In genomic region chr7:98998821-98999725, GRCh38 we compare ENCODE assay signal across 24 cellular contexts.
A peak's percentile ranks its signal among the peaks of the same experiment; 100 is the strongest.
DNase-seq lines count a peak whose midpoint lies in the region; ATAC-seq and TF ChIP-seq lines count a peak whose summit lies in the region.
"Had no signal": no experiment of that assay in that cellular context is flagged by ENCODE, and none has a peak within 500 bp of the region (broad histone marks: within the 10 kb centered on the region; RNA-seq: fewer than 3 reads in every experiment).

No MANE protein-coding gene starts in this region.

- no peaks in the 10 kb centered on the region for H3K27me3 Mint-ChIP-seq in osteocyte (ENCODE audit: unreplicated experiment)
- H3K27me3 Mint-ChIP-seq: activated CD4-positive, alpha-beta T cell treated with anti-CD3 and anti-CD28 coated beads, Interleukin-2, amount 10 ng/mL, durations not matched to agents 7 days and 5 days; naive B cell had no signal

- in situ Hi-C loops in G401 (cut with HindIII; ENCODE audit: low sequenced_read_pairs): no loop called here

- no peaks in the 10 kb centered on the region for H3K27me3 ChIP-seq in AG04450 (ENCODE audit: control insufficient read depth, insufficient read depth, low read length)
- H3K27me3 ChIP-seq: gastrocnemius medialis, stomach had no signal

- no peak for DNase-seq in AG04450 (ENCODE audit: low read depth, low spot score)
- peak; percentile 23 for DNase-seq in G401 (ENCODE audit: low spot score)
- DNase-seq in fibroblast of mammary gland (ENCODE audit: low read depth): peak; percentile 22
- peak; percentile 63 for DNase-seq in osteocyte (ENCODE audit: extremely low spot score, unreplicated experiment)
- no peak for DNase-seq in HuH-7 (ENCODE audit: low spot score)
- no peak for DNase-seq in SK-N-DZ (ENCODE audit: low spot score)
- DNase-seq: activated CD4-positive, alpha-beta T cell treated with anti-CD3 and anti-CD28 coated beads, Interleukin-2, amount 10 ng/mL, durations not matched to agents 7 days and 5 days; activated naive CD4-positive, alpha-beta T cell treated with anti-CD3 and anti-CD28 coated beads for 36 hours; cerebellar nuclear complex; DMS153; gastrocnemius medialis; GDM1; hypothalamus; mammary epithelial cell; naive B cell; NCI-H1436 treated with DMSO at 0.1 percent for 48 hours; NCI-H2171; NCI-H69; stomach; WERI-Rb-1 had no signal

- CTCF ChIA-PET in AG04450 (lab: Charles Lee): interaction anchor here (0.6 kb wide), 1 partner anchor 39 kb away, joined by 3 read pairs; no protein-coding TSS in a partner anchor

- no peak overlapping the region for H3K4me3 ChIP-seq in AG04450 (ENCODE audit: low read depth, low read length)
- no peak overlapping the region for H3K4me3 ChIP-seq in fibroblast of mammary gland (ENCODE audit: control insufficient read depth, low read depth, low read length)
- H3K4me3 ChIP-seq: gastrocnemius medialis, K562, stomach had no signal

- POLR2A ChIA-PET in AG04450 (lab: Yijun Ruan, JAX): interaction anchor here (0.6 kb wide), 1 partner anchor 17 kb away, joined by 7 read pairs; no protein-coding TSS in a partner anchor

- peaks cover 5% of the 10 kb centered on the region for H3K4me1 Mint-ChIP-seq in osteocyte (ENCODE audit: unreplicated experiment)

- peaks cover 3% of the 10 kb centered on the region; the same call in 1 of the 2 replicates for H3K9me3 ChIP-seq in AG04450 (ENCODE audit: control insufficient read depth, insufficient read depth, low read length)
- H3K9me3 ChIP-seq: gastrocnemius medialis, stomach had no signal

- no peak overlapping the region for H3K4me3 Mint-ChIP-seq in osteocyte (ENCODE audit: unreplicated experiment)
- H3K4me3 Mint-ChIP-seq: activated CD4-positive, alpha-beta T cell treated with anti-CD3 and anti-CD28 coated beads, Interleukin-2, amount 10 ng/mL, durations not matched to agents 7 days and 5 days; activated naive CD4-positive, alpha-beta T cell treated with anti-CD3 and anti-CD28 coated beads for 36 hours; naive B cell had no signal

- H3K27ac Mint-ChIP-seq in osteocyte (ENCODE audit: unreplicated experiment): no peak overlapping the region
- H3K27ac Mint-ChIP-seq: activated naive CD4-positive, alpha-beta T cell treated with anti-CD3 and anti-CD28 coated beads for 36 hours had no signal

- no peaks in the 10 kb centered on the region for H3K9me3 Mint-ChIP-seq in osteocyte (ENCODE audit: unreplicated experiment)
- H3K9me3 Mint-ChIP-seq: activated CD4-positive, alpha-beta T cell treated with anti-CD3 and anti-CD28 coated beads, Interleukin-2, amount 10 ng/mL, durations not matched to agents 7 days and 5 days; activated naive CD4-positive, alpha-beta T cell treated with anti-CD3 and anti-CD28 coated beads for 36 hours; naive B cell had no signal

- ATAC-seq in GM21619 (IDR thresholded peaks at IDR 0.05; ENCODE audit: unreplicated experiment) (no peak), GM19023 (IDR thresholded peaks at IDR 0.05; ENCODE audit: unreplicated experiment) (no peak)
- ATAC-seq: gastrocnemius medialis, K562 had no signal

- H3K36me3 Mint-ChIP-seq in osteocyte (ENCODE audit: unreplicated experiment): peaks cover 34% of the 10 kb centered on the region

- peak overlapping the region; percentile 31 for H3K27ac ChIP-seq in AG04450 (ENCODE audit: low read depth, low read length)
- H3K27ac ChIP-seq: gastrocnemius medialis, RWPE1, stomach, WERI-Rb-1 had no signal

- TF ChIP-seq CTCF in AG04450 (IDR thresholded peaks at IDR 0.05; ENCODE audit: low read depth, low read length): no peak
- no peak for TF ChIP-seq CTCF in fibroblast of mammary gland (conservative IDR thresholded peaks at IDR 0.05; ENCODE audit: control insufficient read depth, insufficient read depth, low read depth, low read length)
- TF ChIP-seq CTCF in osteocyte (IDR thresholded peaks at IDR 0.05): no peak

Comparison
In these comparisons a context has a peak if more than half of its experiments do, and no peak if none do; other contexts are left out.
1. DNase-seq: peak in G401 (single experiment), fibroblast of mammary gland (single experiment) and osteocyte (single experiment); none in AG04450 (single experiment), HuH-7 (single experiment) and SK-N-DZ (single experiment).